In genomic region chr1:158002022-158002629, GRCh38 we compare ENCODE assay signal across 10 cellular contexts. TPM values are rescaled to one million over a fixed set of nuclear protein-coding genes. Genes with fewer than 3 reads are reported as not detected.
DNase-seq lines count a peak whose midpoint lies in the region; ATAC-seq and TF ChIP-seq lines count a peak whose summit lies in the region.
"Had no signal": no experiment of that assay in that cellular context is flagged by ENCODE, and none has a peak within 500 bp of the region (broad histone marks: within the 10 kb centered on the region; RNA-seq: fewer than 3 reads in every experiment).

No MANE protein-coding gene starts in this region.

- H3K4me1 ChIP-seq in ACC112 (ENCODE audit: control insufficient read depth, insufficient read depth, low read length, unreplicated experiment) (peaks cover 82% of the 10 kb centered on the region), fibroblast of lung (ENCODE audit: control insufficient read depth, extremely low read depth, insufficient read depth, low read length) (peaks cover 68% of the 10 kb centered on the region), neural progenitor cell (peaks cover 87% of the 10 kb centered on the region)

- H3K4me1 Mint-ChIP-seq in neural progenitor cell (peaks cover 95% of the 10 kb centered on the region), glutamatergic neuron (ENCODE audit: low read depth, unreplicated experiment) (peaks cover 43% of the 10 kb centered on the region)

- H2AFZ ChIP-seq in ACC112 (ENCODE audit: low read length, unreplicated experiment): no peak overlapping the region
- H2AFZ ChIP-seq in fibroblast of lung (ENCODE audit: low read length): no peak overlapping the region
- H2AFZ ChIP-seq in neural progenitor cell (replicated peaks): no peak overlapping the region

- H3K9ac ChIP-seq in SK-N-MC (ENCODE audit: insufficient read length) (no peak overlapping the region), fibroblast of lung (ENCODE audit: insufficient read depth, low read length) (no peak overlapping the region), neural progenitor cell (peak overlapping the region; percentile 7)

- H3K27me3 ChIP-seq in ACC112 (ENCODE audit: insufficient read depth, low read length) (no peaks in the 10 kb centered on the region), fibroblast of lung (ENCODE audit: control insufficient read depth, insufficient read depth, low read length) (no peaks in the 10 kb centered on the region), neural progenitor cell (no peaks in the 10 kb centered on the region)

- intact Hi-C loops in posterior cingulate gyrus (cut with DNase I): no loop called here

- H4K20me1 ChIP-seq in fibroblast of lung (ENCODE audit: control insufficient read depth, extremely low read depth, insufficient read depth, low read length): no peaks in the 10 kb centered on the region
- peaks cover 84% of the 10 kb centered on the region for H4K20me1 ChIP-seq in neural progenitor cell (ENCODE audit: low read depth)

- H3K27ac Mint-ChIP-seq in neural progenitor cell (peak overlapping the region; percentile 99), glutamatergic neuron (ENCODE audit: unreplicated experiment) (no peak overlapping the region)

- H3K27me3 Mint-ChIP-seq in neural progenitor cell (ENCODE audit: insufficient read depth, low read depth) (peaks cover 6% of the 10 kb centered on the region), glutamatergic neuron (ENCODE audit: unreplicated experiment) (peaks cover 7% of the 10 kb centered on the region)

- H3F3A ChIP-seq in neural progenitor cell (ENCODE audit: low read depth): peaks cover 39% of the 10 kb centered on the region

- ATAC-seq in GM21528 (IDR thresholded peaks at IDR 0.05; ENCODE audit: low FRiP score, unreplicated experiment): no peak

- TF ChIP-seq CTCF in fibroblast of lung (conservative IDR thresholded peaks at IDR 0.05 in 1 of 2, IDR thresholded peaks at IDR 0.05 in 1 of 2; ENCODE audit: low read depth in 1 of 2, low read length in 2 of 2) (no peak), neural progenitor cell (IDR thresholded peaks at IDR 0.05) (no peak), glutamatergic neuron (IDR thresholded peaks at IDR 0.05; ENCODE audit: partially characterized antibody, unreplicated experiment) (no peak)

- peak overlapping the region; percentile 25 for H3K4me3 Mint-ChIP-seq in neural progenitor cell
- H3K4me3 Mint-ChIP-seq in glutamatergic neuron (ENCODE audit: unreplicated experiment): no peak overlapping the region

- no peaks in the 10 kb centered on the region for H3K9me3 ChIP-seq in SK-N-MC (ENCODE audit: low read depth, low read length)
- H3K9me3 ChIP-seq in fibroblast of lung (ENCODE audit: control insufficient read depth, insufficient read depth, low read depth, low read length): no peaks in the 10 kb centered on the region
- H3K9me3 ChIP-seq in neural progenitor cell (ENCODE audit: low read depth): no peaks in the 10 kb centered on the region

- H3K27ac ChIP-seq in ACC112 (ENCODE audit: low read depth, low read length) (peak overlapping the region; percentile 65), SK-N-MC (peak overlapping the region; percentile 92), fibroblast of lung (ENCODE audit: insufficient read depth, low read length) (peak overlapping the region; percentile 81), neural progenitor cell (peak overlapping the region; percentile 97)

- no peaks in the 10 kb centered on the region for H3K36me3 ChIP-seq in ACC112 (ENCODE audit: insufficient read depth, low read length)
- no peaks in the 10 kb centered on the region for H3K36me3 ChIP-seq in SK-N-MC (ENCODE audit: insufficient read depth, low read length)
- H3K36me3 ChIP-seq in fibroblast of lung (ENCODE audit: control insufficient read depth, insufficient read depth, low read length): no peaks in the 10 kb centered on the region
- no peaks in the 10 kb centered on the region for H3K36me3 ChIP-seq in neural progenitor cell

- peak overlapping the region; percentile 22; the same call in 1 of the 2 replicates for H3K4me3 ChIP-seq in ACC112 (ENCODE audit: low read depth, low read length)
- H3K4me3 ChIP-seq in SK-N-MC: peak overlapping the region; percentile 67
- H3K4me3 ChIP-seq in fibroblast of lung (replicated peaks in 1 of 4; ENCODE audit: control extremely low read depth in 1 of 4, insufficient read depth in 1 of 4, low read depth in 3 of 4, low read length in 4 of 4): peak overlapping the region in 1 of 4 experiments; percentile 1
- H3K4me3 ChIP-seq in neural progenitor cell: no peak overlapping the region

- H3K4me2 ChIP-seq in fibroblast of lung (ENCODE audit: extremely low read depth, insufficient read depth, low read length) (peak overlapping the region; percentile 39), neural progenitor cell (peak overlapping the region; percentile 54)

- H3K36me3 Mint-ChIP-seq in neural progenitor cell: peaks cover 11% of the 10 kb centered on the region
- no peaks in the 10 kb centered on the region for H3K36me3 Mint-ChIP-seq in glutamatergic neuron (ENCODE audit: unreplicated experiment)

- H3K9me3 Mint-ChIP-seq in neural progenitor cell (no peaks in the 10 kb centered on the region), glutamatergic neuron (ENCODE audit: unreplicated experiment) (peaks cover 5% of the 10 kb centered on the region)

- DNase-seq in SK-N-MC (ENCODE audit: low read depth, low spot score) (no peak), fibroblast of lung (ENCODE audit: low read depth in 2 of 2) (no peak), neural progenitor cell (ENCODE audit: low spot score) (peak; percentile 64), glutamatergic neuron (no peak), posterior cingulate gyrus (no peak), NCI-H774 (lab: John Stamatoyannopoulos, UW) (no peak)
- DNase-seq: activated CD4-positive, alpha-beta T cell treated with anti-CD3 and anti-CD28 coated beads for 48 hours; stimulated activated CD4-positive, alpha-beta T cell treated with anti-CD3 and anti-CD28 coated beads, Interleukin-12 subunit alpha, Interleukin-12 subunit beta, amount 100 ng/mL, for 4 hours had no signal

- H3K79me2 ChIP-seq in ACC112 (ENCODE audit: control insufficient read depth, insufficient read depth, low read length, unreplicated experiment) (peaks cover 99% of the 10 kb centered on the region), fibroblast of lung (ENCODE audit: control insufficient read depth, insufficient read depth, low read length) (peaks cover 99% of the 10 kb centered on the region), neural progenitor cell (ENCODE audit: low read depth) (peaks cover 98% of the 10 kb centered on the region)

RNA-seq across cellular contexts. Expression of gene KIRREL1, which starts 8.7 kb away (rescaled TPM):
- 83.0 and 123 TPM in 2 replicates for total RNA-seq in fibroblast of lung
- 42.2 and 55.5 TPM in 2 replicates for polyA plus RNA-seq in fibroblast of lung
- 57.7 and 93.5 TPM in 2 replicates for polyA plus RNA-seq in fibroblast of lung (2012)
- polyA minus RNA-seq in fibroblast of lung (ENCODE audit: low replicate concordance): 192 and 249 TPM in 2 replicates
- 39.5 and 70.7 TPM in 2 replicates for total RNA-seq in neural progenitor cell (ENCODE audit: low replicate concordance)
- total RNA-seq in glutamatergic neuron (ENCODE audit: unreplicated experiment): 8.1 TPM
